Comparison of ENCODE assay signal across 24 cellular contexts in the genomic region with DNA sequence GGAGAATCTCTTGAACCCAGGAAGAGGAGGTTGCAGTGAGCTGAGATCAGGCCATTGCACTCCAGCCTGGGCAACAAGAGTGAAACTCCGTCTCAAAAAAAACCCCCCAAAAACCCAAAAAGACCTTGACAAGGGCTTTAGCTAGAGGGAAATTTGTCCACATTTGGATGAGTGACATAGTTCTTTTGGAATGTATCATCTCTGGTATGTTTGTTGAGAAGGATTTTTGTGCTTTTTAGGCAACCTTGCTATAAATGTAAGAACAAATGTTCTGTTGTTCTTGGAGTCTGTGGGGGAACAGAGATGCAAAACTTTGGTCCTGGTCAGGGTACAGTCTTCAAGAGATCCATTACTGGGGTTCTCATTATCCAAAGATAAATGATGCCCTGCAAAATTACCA. TPM values are rescaled to one million over a fixed set of nuclear protein-coding genes. Genes with fewer than 3 reads are reported as not detected.
"Had no signal": no experiment of that assay in that cellular context is flagged by ENCODE, and none has a peak within 500 bp of the region (broad histone marks: within the 10 kb centered on the region; RNA-seq: fewer than 3 reads in every experiment).

No MANE protein-coding gene starts in this region.

- H3K9me3 ChIP-seq: pancreas had no signal

- H3K27me3 Mint-ChIP-seq: type B pancreatic cell had no signal

- H3K4me3 Mint-ChIP-seq: activated B cell treated with CpG ODN at 0.5 μM for 24 hours; activated naive CD8-positive, alpha-beta T cell; activated T-cell treated with anti-CD3 and anti-CD28 coated beads, Interleukin-2, amount 50 U/mL, for 72 hours; endodermal cell; naive B cell; neural progenitor cell; type B pancreatic cell had no signal

- H3K36me3 ChIP-seq: neural progenitor cell, pancreas had no signal

- H3K36me3 Mint-ChIP-seq: activated naive CD8-positive, alpha-beta T cell; naive B cell; neural progenitor cell; type B pancreatic cell had no signal

- H3K27ac ChIP-seq: dorsolateral prefrontal cortex, neural progenitor cell, pancreas had no signal

- ATAC-seq: activated T-cell treated with anti-CD3 and anti-CD28 coated beads, Interleukin-2, amount 50 U/mL, for 72 hours; left lobe of liver; pancreas had no signal

- DNase-seq: activated B cell treated with CpG ODN at 0.5 μM for 24 hours; activated CD4-positive, alpha-beta T cell treated with anti-CD3 and anti-CD28 coated beads for 48 hours; activated CD8-positive, alpha-beta memory T cell treated with anti-CD3 and anti-CD28 coated beads, Interleukin-2, amount 50 U/mL, for 48 hours; activated gamma-delta T cell; activated T-cell treated with anti-CD3 and anti-CD28 coated beads, Interleukin-2, amount 50 U/mL, for 72 hours; amygdala; dorsolateral prefrontal cortex; endodermal cell; midbrain; naive B cell; pancreas; stimulated activated CD4-positive, alpha-beta T cell treated with anti-CD3 and anti-CD28 coated beads, Interleukin-15, amount 100 ng/mL, for 24 hours; stimulated activated CD4-positive, alpha-beta T cell treated with anti-CD3 and anti-CD28 coated beads, Interleukin-4, amount 100 ng/mL, for 4 hours; stimulated activated CD8-positive, alpha-beta memory T cell treated with anti-CD3 and anti-CD28 coated beads, Interleukin-4, amount 100 ng/mL, for 48 hours; stimulated activated naive CD4-positive, alpha-beta T cell treated with Interleukin-2 at 50 U/mL for 16 hours; substantia nigra had no signal

- H3K9me3 Mint-ChIP-seq: activated B cell treated with CpG ODN at 0.5 μM for 24 hours; activated T-cell treated with anti-CD3 and anti-CD28 coated beads, Interleukin-2, amount 50 U/mL, for 72 hours; endodermal cell; naive B cell; neural progenitor cell; type B pancreatic cell had no signal

- H3K4me1 ChIP-seq: pancreas had no signal

- H3K4me1 Mint-ChIP-seq: activated B cell treated with CpG ODN at 0.5 μM for 24 hours, endodermal cell, naive B cell had no signal

- H3K4me3 ChIP-seq: dorsolateral prefrontal cortex, neural progenitor cell, pancreas had no signal

- H3K27ac Mint-ChIP-seq: activated B cell treated with CpG ODN at 0.5 μM for 24 hours; activated naive CD8-positive, alpha-beta T cell; activated T-cell treated with anti-CD3 and anti-CD28 coated beads, Interleukin-2, amount 50 U/mL, for 72 hours; endodermal cell; naive B cell; neural progenitor cell; type B pancreatic cell had no signal

- H3K27me3 ChIP-seq: dorsolateral prefrontal cortex, neural progenitor cell, pancreas had no signal

RNA-seq across cellular contexts. Expression of a gene that starts 28.9 kb away (rescaled TPM):
- total RNA-seq: activated T-cell treated with anti-CD3 and anti-CD28 coated beads, Interleukin-2, amount 50 U/mL, for 72 hours; lung microvascular endothelial cell; T-helper 2 cell treated with Interferon-gamma antibody and Interleukin-4, amounts not matched to agents 100 ng/mL and 5 ng/mL, for 36 hours had no signal

RNA-seq across cellular contexts. Expression of a gene that starts 50.8 kb away (rescaled TPM):
- total RNA-seq: activated T-cell treated with anti-CD3 and anti-CD28 coated beads, Interleukin-2, amount 50 U/mL, for 72 hours; endodermal cell; epithelial cell of proximal tubule; left lobe of liver; lung microvascular endothelial cell; skeletal muscle tissue; T-helper 2 cell treated with Interferon-gamma antibody and Interleukin-4, amounts not matched to agents 100 ng/mL and 5 ng/mL, for 36 hours had no signal
